Comparison of ENCODE assay signal across 17 cellular contexts in genomic region chr11:19164881-19165280, GRCh38. TPM values are rescaled to one million over a fixed set of nuclear protein-coding genes. Genes with fewer than 3 reads are reported as not detected.
"Had no signal": no experiment of that assay in that cellular context is flagged by ENCODE, and none has a peak within 500 bp of the region (broad histone marks: within the 10 kb centered on the region; RNA-seq: fewer than 3 reads in every experiment).

No MANE protein-coding gene starts in this region.

- FAIRE-seq: RCC 7860 had no signal

- DNase-seq: Kasumi-1, MG63, NCI-H1048, NCI-H1930, NCI-H446, PC-9, SIG-M5, T-cell had no signal

- H3K27me3 Mint-ChIP-seq: T-cell had no signal

- H3K4me3 Mint-ChIP-seq: T-cell had no signal

- H3K9me3 Mint-ChIP-seq: T-cell had no signal

- ATAC-seq: Panc1, Right ventricle myocardium inferior, T-cell had no signal

- H3K27ac Mint-ChIP-seq: T-cell had no signal

RNA-seq across cellular contexts. Expression of gene CSRP3, which starts 36.9 kb away (rescaled TPM):
- total RNA-seq: M059J; NCI-H460; OCI-LY7; PC-9; RPMI7951; SJSA1; T-cell; T-helper 1 cell treated with Interleukin-12 subunit alpha and Interleukin-12 subunit beta and Interleukin-4 antibody, amounts not matched to agents 30 ng/mL and 1 ng/mL, for 36 hours had no signal
